In genomic region chr13:43694265-43694664, GRCh38 we compare ENCODE assay signal across 1 cellular context.
TF ChIP-seq lines count a peak whose summit lies in the region.

No MANE protein-coding gene starts in this region.

TF ChIP-seq in GM23338, 12 proteins besides CTCF, POLR2A, EP300 and RAD21 (continued from another document):
- TF ChIP-seq ZNF462 (CRISPR knock-in tag; IDR thresholded peaks at IDR 0.05) = no peak
- TF ChIP-seq EZH2phosphoT487 (IDR thresholded peaks at IDR 0.05; ENCODE audit: unreplicated experiment) = no peak
- no peak for TF ChIP-seq ZNF331 (CRISPR knock-in tag; IDR thresholded peaks at IDR 0.05; ENCODE audit: low read depth)
- no peak for TF ChIP-seq STAT1 (IDR thresholded peaks at IDR 0.05; ENCODE audit: unreplicated experiment)
